In genomic region chr13:28761586-28761985, GRCh38 we compare ENCODE assay signal across 20 cellular contexts. TPM values are rescaled to one million over a fixed set of nuclear protein-coding genes. Genes with fewer than 3 reads are reported as not detected.
DNase-seq lines count a peak whose midpoint lies in the region; ATAC-seq and TF ChIP-seq lines count a peak whose summit lies in the region.
"Had no signal": no experiment of that assay in that cellular context is flagged by ENCODE, and none has a peak within 500 bp of the region (broad histone marks: within the 10 kb centered on the region; RNA-seq: fewer than 3 reads in every experiment).

No MANE protein-coding gene starts in this region.

- H3K9me3 Mint-ChIP-seq in MCF 10A (ENCODE audit: unreplicated experiment), result no peaks in the 10 kb centered on the region
- H3K9me3 Mint-ChIP-seq in stimulated activated effector memory CD8-positive, alpha-beta T cell treated with anti-CD3 and anti-CD28 coated beads, Interleukin-12 subunit alpha, Interleukin-12 subunit beta, amount 100 ng/mL, for 72 hours, result peaks cover 4% of the 10 kb centered on the region

- H3K4me3 Mint-ChIP-seq in MCF 10A (ENCODE audit: unreplicated experiment), result no peak overlapping the region
- no peak overlapping the region for H3K4me3 Mint-ChIP-seq in stimulated activated effector memory CD8-positive, alpha-beta T cell treated with anti-CD3 and anti-CD28 coated beads, Interleukin-12 subunit alpha, Interleukin-12 subunit beta, amount 100 ng/mL, for 72 hours
- H3K4me3 Mint-ChIP-seq: CD4-positive, alpha-beta memory T cell had no signal

- no TSS peak for BruUV-seq in MCF 10A (replicated peaks; lab: Mats Ljungman, UMichigan)

- no peak overlapping the region for H3K27ac Mint-ChIP-seq in MCF 10A (ENCODE audit: low read depth, unreplicated experiment)
- no peak overlapping the region for H3K27ac Mint-ChIP-seq in stimulated activated effector memory CD8-positive, alpha-beta T cell treated with anti-CD3 and anti-CD28 coated beads, Interleukin-12 subunit alpha, Interleukin-12 subunit beta, amount 100 ng/mL, for 72 hours
- H3K27ac Mint-ChIP-seq: CD4-positive, alpha-beta memory T cell had no signal

- TF ChIP-seq CTCF in MCF 10A (IDR thresholded peaks at IDR 0.05; ENCODE audit: unreplicated experiment) (no peak), breast epithelium (IDR thresholded peaks at IDR 0.05) (no peak), foreskin keratinocyte (conservative IDR thresholded peaks at IDR 0.05) (no peak)

- peaks cover 4 to 18% of the 10 kb centered on the region in 2 donors for H3K9me3 ChIP-seq in breast epithelium

- intact Hi-C loops in MCF 10A (cut with micrococcal nuclease) (no loop called here), breast epithelium (cut with DNase I; ENCODE audit: low total_unique reads) (no loop called here)

- CTCF ChIA-PET in MCF 10A (lab: Yijun Ruan, JAX), result no interaction called here

- H3K4me1 ChIP-seq in breast epithelium (no peaks in the 10 kb centered on the region), foreskin keratinocyte (peaks cover 8% of the 10 kb centered on the region)

- H3K4me3 ChIP-seq in breast epithelium, result no peak overlapping the region
- H3K4me3 ChIP-seq: K562 had no signal

- H3K27ac ChIP-seq in breast epithelium (no peak overlapping the region), foreskin keratinocyte (no peak overlapping the region)
- H3K27ac ChIP-seq: 22Rv1 had no signal

- H3K36me3 Mint-ChIP-seq in MCF 10A (ENCODE audit: insufficient read depth, unreplicated experiment), result peaks cover 6% of the 10 kb centered on the region
- H3K36me3 Mint-ChIP-seq in stimulated activated effector memory CD8-positive, alpha-beta T cell treated with anti-CD3 and anti-CD28 coated beads, Interleukin-12 subunit alpha, Interleukin-12 subunit beta, amount 100 ng/mL, for 72 hours, result no peaks in the 10 kb centered on the region

- peak; percentile 12 for DNase-seq in MCF 10A (ENCODE audit: unreplicated experiment)
- DNase-seq in breast epithelium (ENCODE audit: low spot score in 2 of 2), result no peak
- peak; percentile 28 for DNase-seq in amniotic epithelial cell (ENCODE audit: low read depth)
- DNase-seq in foreskin keratinocyte, result peak; percentile 41 to 65
- no peak for DNase-seq in stimulated activated CD4-positive, alpha-beta T cell treated with anti-CD3 and anti-CD28 coated beads, Interleukin-2, amount 100 ng/mL, for 48 hours
- DNase-seq in stimulated activated effector memory CD8-positive, alpha-beta T cell treated with anti-CD3 and anti-CD28 coated beads, Interleukin-12 subunit alpha, Interleukin-12 subunit beta, amount 100 ng/mL, for 72 hours (ENCODE audit: low spot score in 2 of 2), result no peak
- DNase-seq in erythroblast (lab: John Stamatoyannopoulos, UW), result no peak
- DNase-seq: Calu3; CD4-positive, alpha-beta memory T cell; DMS53; NCI-H1436; NCI-H2029 treated with DMSO at 0.1 percent for 48 hours; NCI-H748 treated with DMSO at 0.1 percent for 48 hours; PC-3; SW 1271 had no signal

- ATAC-seq in foreskin keratinocyte (peak; percentile 84), HG03457 (IDR thresholded peaks at IDR 0.05; ENCODE audit: unreplicated experiment) (no peak)
- ATAC-seq in stimulated activated effector memory CD8-positive, alpha-beta T cell treated with anti-CD3 and anti-CD28 coated beads, Interleukin-12 subunit alpha, Interleukin-12 subunit beta, amount 100 ng/mL, for 72 hours, result no peak
- ATAC-seq: K562, PC-3 had no signal

- no peaks in the 10 kb centered on the region for H3K27me3 ChIP-seq in breast epithelium
- H3K27me3 ChIP-seq in foreskin keratinocyte, result peaks cover 3% of the 10 kb centered on the region

- POLR2A ChIA-PET in MCF 10A (lab: Yijun Ruan, JAX), result no interaction called here

- no peaks in the 10 kb centered on the region for H3K36me3 ChIP-seq in breast epithelium

- no peaks in the 10 kb centered on the region for H3K27me3 Mint-ChIP-seq in MCF 10A (ENCODE audit: insufficient read depth, unreplicated experiment)

- no peaks in the 10 kb centered on the region for H3K4me1 Mint-ChIP-seq in MCF 10A (ENCODE audit: insufficient read depth, unreplicated experiment)
- H3K4me1 Mint-ChIP-seq in stimulated activated effector memory CD8-positive, alpha-beta T cell treated with anti-CD3 and anti-CD28 coated beads, Interleukin-12 subunit alpha, Interleukin-12 subunit beta, amount 100 ng/mL, for 72 hours, result no peaks in the 10 kb centered on the region

- TF ChIP-seq POLR2A in breast epithelium (IDR thresholded peaks at IDR 0.05) (no peak), erythroblast (IDR thresholded peaks at IDR 0.05; ENCODE audit: low read length) (no peak)

RNA-seq across cellular contexts. Expression of gene SLC46A3, which starts 42.8 kb away (rescaled TPM):
- total RNA-seq in MCF 10A (2022) (6.4 and 8.1 TPM in 2 replicates), breast epithelium (10 to 100 TPM; 17.1 to 29.7 (median 25.6) TPM), foreskin keratinocyte (10.1 and 12.6 TPM in 2 replicates)
- 7.7 and 8.2 TPM in 2 replicates for polyA plus RNA-seq in foreskin keratinocyte

RNA-seq across cellular contexts. Expression of gene MTUS2, which starts 58.6 kb away (rescaled TPM):
- not detected in 2 replicates for total RNA-seq in MCF 10A (2022)
- 1 to 10 TPM in 1 of 3 donors, under 1 TPM in 1, not detected in 1; under 0.01 to 1.0 TPM for total RNA-seq in breast epithelium
- total RNA-seq in foreskin keratinocyte, result 0.03 TPM in 1 of 2 replicates, not detected in the other
- polyA plus RNA-seq in foreskin keratinocyte, result 0.02 TPM in 1 of 2 replicates, not detected in the other
- total RNA-seq: Calu3, NCI-H460, PC-3, SK-MEL-5 had no signal

Comparison
In these comparisons a context has a peak if more than half of its experiments do, and no peak if none do; other contexts are left out.
1. DNase-seq: peak in MCF 10A (single experiment), amniotic epithelial cell (single experiment) and foreskin keratinocyte (2 of 2); none in breast epithelium (0 of 2), stimulated activated CD4-positive, alpha-beta T cell treated with anti-CD3 and anti-CD28 coated beads, Interleukin-2, amount 100 ng/mL, for 48 hours (0 of 2), stimulated activated effector memory CD8-positive, alpha-beta T cell treated with anti-CD3 and anti-CD28 coated beads, Interleukin-12 subunit alpha, Interleukin-12 subunit beta, amount 100 ng/mL, for 72 hours (0 of 2) and erythroblast (0 of 2).